Comparison of ENCODE assay signal across 8 cellular contexts in genomic region chr11:66616379-66617147, GRCh38. TPM values are rescaled to one million over a fixed set of nuclear protein-coding genes. Genes with fewer than 3 reads are reported as not detected.
DNase-seq lines count a peak whose midpoint lies in the region; ATAC-seq and TF ChIP-seq lines count a peak whose summit lies in the region.

Gene RBM14, plus strand, starts transcription at chr11:66616630. Its CDS starts 91 bp downstream, at chr11:66616721.

- TF ChIP-seq EP300 in gastroesophageal sphincter (IDR thresholded peaks at IDR 0.05) = no peak

- H3K4me3 ChIP-seq in NB4 (ENCODE audit: low read depth, low read length) = peak within 1 kb of the TSS; percentile 89
- H3K4me3 ChIP-seq in SK-N-MC = peak within 1 kb of the TSS; percentile 98
- peak within 1 kb of the TSS; percentile 71 to 90 for H3K4me3 ChIP-seq in gastroesophageal sphincter

- 0% methylated on average over 4 to 6 of the region's 90 CpGs for WGBS in gastroesophageal sphincter (ENCODE audit: low coverage in 1 of 2), 2 donors

- peak within 1 kb of the TSS; percentile 97 for H3K27ac Mint-ChIP-seq in HFFc6
- peak within 1 kb of the TSS; percentile 99 for H3K27ac Mint-ChIP-seq in activated naive CD4-positive, alpha-beta T cell treated with anti-CD3 and anti-CD28 coated beads, Interleukin-2, amount 10 ng/mL, durations not matched to agents 7 days and 5 days

- H3K27ac ChIP-seq in SK-N-MC (peak within 1 kb of the TSS; percentile 98), gastroesophageal sphincter (peak within 1 kb of the TSS; percentile 88 to 98 (median 96))

- peak within 1 kb of the TSS; percentile 95 for H3K4me3 Mint-ChIP-seq in HFFc6
- H3K4me3 Mint-ChIP-seq in activated naive CD4-positive, alpha-beta T cell treated with anti-CD3 and anti-CD28 coated beads, Interleukin-2, amount 10 ng/mL, durations not matched to agents 7 days and 5 days = peak within 1 kb of the TSS; percentile 98

- no peaks in the 10 kb centered on the region for H3K9me3 Mint-ChIP-seq in HFFc6
- no peaks in the 10 kb centered on the region for H3K9me3 Mint-ChIP-seq in activated naive CD4-positive, alpha-beta T cell treated with anti-CD3 and anti-CD28 coated beads, Interleukin-2, amount 10 ng/mL, durations not matched to agents 7 days and 5 days

- TF ChIP-seq POLR2A in NB4 (IDR thresholded peaks at IDR 0.05; ENCODE audit: extremely low read depth, insufficient read length) (peak; percentile 100), gastroesophageal sphincter (IDR thresholded peaks at IDR 0.05) (peak; percentile 99)

- H3K9ac ChIP-seq in SK-N-MC (ENCODE audit: insufficient read length) = peak within 1 kb of the TSS; percentile 99

- H3K9me3 ChIP-seq in SK-N-MC (ENCODE audit: low read depth, low read length) = no peaks in the 10 kb centered on the region
- H3K9me3 ChIP-seq in gastroesophageal sphincter = no peaks in the 10 kb centered on the region

- H3K4me1 Mint-ChIP-seq in HFFc6 (ENCODE audit: low read depth) = peaks cover 48% of the 10 kb centered on the region
- H3K4me1 Mint-ChIP-seq in activated naive CD4-positive, alpha-beta T cell treated with anti-CD3 and anti-CD28 coated beads, Interleukin-2, amount 10 ng/mL, durations not matched to agents 7 days and 5 days = peaks cover 46% of the 10 kb centered on the region

- H3K36me3 ChIP-seq in SK-N-MC (ENCODE audit: insufficient read depth, low read length) (peaks cover 38% of the 10 kb centered on the region), gastroesophageal sphincter (no peaks in the 10 kb centered on the region)

- TF ChIP-seq CTCF in HFFc6 (IDR thresholded peaks at IDR 0.05) (no peak), NB4 (IDR thresholded peaks at IDR 0.05; ENCODE audit: low read depth, low read length) (no peak), gastroesophageal sphincter (IDR thresholded peaks at IDR 0.05) (no peak)

- no peaks in the 10 kb centered on the region for H3K27me3 ChIP-seq in gastroesophageal sphincter

- peak; percentile 94 for DNase-seq in GM04503 (ENCODE audit: low read depth)
- peak; percentile 99 for DNase-seq in HFFc6
- peak; percentile 100 for DNase-seq in NB4 (ENCODE audit: low read depth)
- peak; percentile 96 for DNase-seq in SK-N-MC (ENCODE audit: low read depth, low spot score)
- peak; percentile 99 for DNase-seq in activated naive CD4-positive, alpha-beta T cell treated with anti-CD3 and anti-CD28 coated beads, Interleukin-2, amount 10 ng/mL, durations not matched to agents 7 days and 5 days
- peak; percentile 95 for DNase-seq in non-pigmented ciliary epithelial cell (ENCODE audit: low read depth)
- peak; percentile 99 for DNase-seq in superior temporal gyrus (ENCODE audit: extremely low spot score)

- CTCF ChIA-PET in activated naive CD4-positive, alpha-beta T cell treated with anti-CD3 and anti-CD28 coated beads, Interleukin-2, amount 10 ng/mL, durations not matched to agents 7 days and 5 days (lab: Charles Lee) = interaction anchor here (1.2 to 1.8 kb wide), 4 partner anchors 22 to 39 kb away, joined by 4 to 5 read pairs (median 4); partner anchors contain the start of genes CCDC87, CCS and RBM4

- peaks cover 0 to 53% (median 21%) of the 10 kb centered on the region in 3 donors for H3K4me1 ChIP-seq in gastroesophageal sphincter

- H3K36me3 Mint-ChIP-seq in HFFc6 (ENCODE audit: low read depth) = peaks cover 27% of the 10 kb centered on the region
- peaks cover 44% of the 10 kb centered on the region for H3K36me3 Mint-ChIP-seq in activated naive CD4-positive, alpha-beta T cell treated with anti-CD3 and anti-CD28 coated beads, Interleukin-2, amount 10 ng/mL, durations not matched to agents 7 days and 5 days

- peaks cover 10% of the 10 kb centered on the region for H3K27me3 Mint-ChIP-seq in HFFc6 (ENCODE audit: insufficient read depth)
- peaks cover 5% of the 10 kb centered on the region for H3K27me3 Mint-ChIP-seq in activated naive CD4-positive, alpha-beta T cell treated with anti-CD3 and anti-CD28 coated beads, Interleukin-2, amount 10 ng/mL, durations not matched to agents 7 days and 5 days

- ATAC-seq in gastroesophageal sphincter = peak; percentile 98

RNA-seq across cellular contexts. Expression of gene RBM14, which starts in this region (rescaled TPM):
- 10 to 100 TPM; 54.1 to 71.5 (median 64.9) TPM for total RNA-seq in HFFc6 (2021; fragmentation: NEBNext Ultra II Directional; extraction: Animal tissue kit (Norgen Biotek cat#: 25700))
- total RNA-seq in gastroesophageal sphincter = 10 to 100 TPM; 25.6 to 66.6 (median 42.5) TPM

Comparison
In these comparisons a context has a peak if more than half of its experiments do, and no peak if none do; other contexts are left out.
1. Peak in every context shown above with its lines: DNase-seq, ATAC-seq, H3K4me3 ChIP-seq and H3K27ac ChIP-seq.